Comparison of ENCODE assay signal across 23 cellular contexts in genomic region chr12:82931349-82932116, GRCh38.
DNase-seq lines count a peak whose midpoint lies in the region; ATAC-seq, FAIRE-seq and TF ChIP-seq lines count a peak whose summit lies in the region.
"Had no signal": no experiment of that assay in that cellular context is flagged by ENCODE, and none has a peak within 500 bp of the region (broad histone marks: within the 10 kb centered on the region; RNA-seq: fewer than 3 reads in every experiment).

No MANE protein-coding gene starts in this region.

- TF ChIP-seq CTCF in astrocyte (IDR thresholded peaks at IDR 0.05; ENCODE audit: insufficient read depth, low read depth, low read length) (no peak), foreskin keratinocyte (conservative IDR thresholded peaks at IDR 0.05) (no peak)

- H3K27me3 ChIP-seq in astrocyte (ENCODE audit: insufficient read depth, low read length) (no peaks in the 10 kb centered on the region), foreskin keratinocyte (no peaks in the 10 kb centered on the region), neuronal stem cell (ENCODE audit: control insufficient read depth in 3 of 3, insufficient read depth in 3 of 3, low read depth in 1 of 3, low read length in 3 of 3) (no peaks in the 10 kb centered on the region)
- no peaks in the 10 kb centered on the region for H3K27me3 ChIP-seq in CD8-positive, alpha-beta memory T cell (ENCODE audit: insufficient read depth, low read length, poor library complexity, severe bottlenecking)
- H3K27me3 ChIP-seq: body of pancreas, right atrium auricular region, stomach had no signal

- H4K20me1 ChIP-seq in astrocyte (ENCODE audit: insufficient read depth, low read length) = no peaks in the 10 kb centered on the region

- H3K36me3 ChIP-seq in astrocyte (ENCODE audit: insufficient read depth, low read length) (no peaks in the 10 kb centered on the region), neuronal stem cell (replicated peaks in 1 of 2; ENCODE audit: control insufficient read depth in 2 of 2, insufficient read depth in 2 of 2, low read length in 2 of 2) (peaks cover 0 to 37% of the 10 kb centered on the region in 2 donors)
- no peaks in the 10 kb centered on the region for H3K36me3 ChIP-seq in CD8-positive, alpha-beta memory T cell (ENCODE audit: insufficient read depth, low read length)
- H3K36me3 ChIP-seq: HAP-1, right atrium auricular region, stomach had no signal

- H3K23ac ChIP-seq in neuronal stem cell (ENCODE audit: low read depth, low read length, poor library complexity) = no peak overlapping the region

- H3K18ac ChIP-seq in neuronal stem cell (ENCODE audit: low read length) = no peak overlapping the region

- H3K27ac Mint-ChIP-seq in astrocyte (ENCODE audit: unreplicated experiment) = peak overlapping the region; percentile 83
- H3K27ac Mint-ChIP-seq in CD8-positive, alpha-beta memory T cell = no peak overlapping the region
- H3K27ac Mint-ChIP-seq: activated CD8-positive, alpha-beta memory T cell treated with anti-CD3 and anti-CD28 coated beads, Interleukin-2, amount 10 ng/mL, durations not matched to agents 7 days and 5 days; naive thymus-derived CD8-positive, alpha-beta T cell; T-helper 17 cell had no signal

- H3K9ac ChIP-seq in astrocyte (ENCODE audit: low read length) (no peak overlapping the region), neuronal stem cell (ENCODE audit: low read depth, low read length, poor library complexity) (no peak overlapping the region)

- peaks cover 2% of the 10 kb centered on the region for H3K9me3 Mint-ChIP-seq in astrocyte (ENCODE audit: unreplicated experiment)
- H3K9me3 Mint-ChIP-seq in CD8-positive, alpha-beta memory T cell = no peaks in the 10 kb centered on the region
- H3K9me3 Mint-ChIP-seq: naive thymus-derived CD8-positive, alpha-beta T cell had no signal

- H2AFZ ChIP-seq in astrocyte (ENCODE audit: low read depth, low read length) (peak overlapping the region; percentile 36), neuronal stem cell (ENCODE audit: low read length) (peak overlapping the region; percentile 48)

- H4K91ac ChIP-seq in neuronal stem cell (ENCODE audit: low read depth, low read length, poor library complexity) = no peak overlapping the region

- peak; percentile 82 for ATAC-seq in foreskin keratinocyte
- ATAC-seq: activated CD8-positive, alpha-beta memory T cell treated with anti-CD3 and anti-CD28 coated beads, Interleukin-2, amount 10 ng/mL, durations not matched to agents 7 days and 5 days; body of pancreas; left ventricle myocardium superior; naive thymus-derived CD8-positive, alpha-beta T cell; T-helper 17 cell had no signal

- CTCF ChIA-PET in CD8-positive, alpha-beta memory T cell (lab: Charles Lee) = no interaction called here

- H3K27ac ChIP-seq in astrocyte (ENCODE audit: low read depth, low read length) = no peak overlapping the region
- H3K27ac ChIP-seq in foreskin keratinocyte = no peak overlapping the region
- no peak overlapping the region for H3K27ac ChIP-seq in neuronal stem cell (replicated peaks; ENCODE audit: low read length)
- no peak overlapping the region for H3K27ac ChIP-seq in CD8-positive, alpha-beta memory T cell (ENCODE audit: low read depth, low read length)
- H3K27ac ChIP-seq: body of pancreas, right atrium auricular region, stomach had no signal

- no peaks in the 10 kb centered on the region for H3K79me2 ChIP-seq in astrocyte (ENCODE audit: insufficient read depth, low read length)

- H3K79me1 ChIP-seq in neuronal stem cell (ENCODE audit: low read depth, low read length) = no peaks in the 10 kb centered on the region

- no peak overlapping the region for H3K14ac ChIP-seq in neuronal stem cell (ENCODE audit: low read length)

- H3K4ac ChIP-seq in neuronal stem cell (ENCODE audit: low read length) = no peak overlapping the region

- H2BK5ac ChIP-seq in neuronal stem cell (ENCODE audit: low read length) = no peak overlapping the region

- H3K27me3 Mint-ChIP-seq in astrocyte (ENCODE audit: low read depth, unreplicated experiment) = no peaks in the 10 kb centered on the region
- H3K27me3 Mint-ChIP-seq in CD8-positive, alpha-beta memory T cell = no peaks in the 10 kb centered on the region
- H3K27me3 Mint-ChIP-seq: activated CD8-positive, alpha-beta memory T cell treated with anti-CD3 and anti-CD28 coated beads, Interleukin-2, amount 10 ng/mL, durations not matched to agents 7 days and 5 days; naive thymus-derived CD8-positive, alpha-beta T cell; T-helper 17 cell had no signal

- H3K36me3 Mint-ChIP-seq in astrocyte (ENCODE audit: low read depth, unreplicated experiment) = no peaks in the 10 kb centered on the region
- peaks cover 3 to 23% (median 5%) of the 10 kb centered on the region in 3 donors for H3K36me3 Mint-ChIP-seq in CD8-positive, alpha-beta memory T cell
- H3K36me3 Mint-ChIP-seq: naive thymus-derived CD8-positive, alpha-beta T cell had no signal

- no peak overlapping the region for H2BK15ac ChIP-seq in neuronal stem cell (ENCODE audit: low read length)

- no CpG with 5 or more reads among the region's 5 CpGs for WGBS in neuronal stem cell (ENCODE audit: extremely low coverage in 2 of 2, insufficient read length in 2 of 2, insufficient replicate concordance in 1 of 2), 2 donors

- no peak overlapping the region for H4K8ac ChIP-seq in neuronal stem cell (ENCODE audit: low read depth, low read length)

- H3K4me2 ChIP-seq in astrocyte (ENCODE audit: low read length) = no peak overlapping the region
- no peak overlapping the region for H3K4me2 ChIP-seq in neuronal stem cell (ENCODE audit: insufficient read depth, low read length, poor library complexity, severe bottlenecking)

- no peak overlapping the region for H2BK12ac ChIP-seq in neuronal stem cell (ENCODE audit: low read length)

- DNase-seq in H54 (ENCODE audit: insufficient read length, low spot score) (no peak), astrocyte (ENCODE audit: low read depth) (no peak), foreskin keratinocyte (peak in 1 of 2 donors; percentile 37), neuronal stem cell (ENCODE audit: low spot score) (peak; percentile 6), GM19240 (ENCODE audit: insufficient read length, low spot score) (no peak), AG20443 (ENCODE audit: low spot score) (no peak), NCI-H2107 treated with DMSO at 0.1 percent for 48 hours (lab: John Stamatoyannopoulos, UW; ENCODE audit: unreplicated experiment) (no peak)
- no peak for DNase-seq in CD8-positive, alpha-beta memory T cell
- DNase-seq: activated CD4-positive, alpha-beta T cell treated with anti-CD3 and anti-CD28 coated beads for 1 hour; activated CD8-positive, alpha-beta memory T cell treated with anti-CD3 and anti-CD28 coated beads, Interleukin-2, amount 10 ng/mL, durations not matched to agents 7 days and 5 days; activated gamma-delta T cell treated with Interleukin-2 at 50 U/mL for 16 hours; body of pancreas; Calu3; left ventricle myocardium superior; naive thymus-derived CD8-positive, alpha-beta T cell; NCI-H1694 treated with DMSO at 0.1 percent for 48 hours; NCI-H446 treated with DMSO at 0.1 percent for 48 hours; Right ventricle myocardium superior; stomach; T-helper 17 cell had no signal

- H3K4me3 Mint-ChIP-seq in astrocyte (ENCODE audit: unreplicated experiment) = no peak overlapping the region
- H3K4me3 Mint-ChIP-seq in CD8-positive, alpha-beta memory T cell = no peak overlapping the region
- H3K4me3 Mint-ChIP-seq: activated CD8-positive, alpha-beta memory T cell treated with anti-CD3 and anti-CD28 coated beads, Interleukin-2, amount 10 ng/mL, durations not matched to agents 7 days and 5 days; naive thymus-derived CD8-positive, alpha-beta T cell; T-helper 17 cell had no signal

- H3K4me3 ChIP-seq in astrocyte (ENCODE audit: insufficient read depth, low read depth, low read length) = no peak overlapping the region
- H3K4me3 ChIP-seq in neuronal stem cell (ENCODE audit: low read length in 2 of 2) = no peak overlapping the region
- H3K4me3 ChIP-seq in CD8-positive, alpha-beta memory T cell (ENCODE audit: low read length) = no peak overlapping the region
- H3K4me3 ChIP-seq: body of pancreas, HAP-1, right atrium auricular region, stomach had no signal

- FAIRE-seq in H54 (lab: Jason Lieb, UNC) = peak; percentile 41
- no peak for FAIRE-seq in astrocyte (lab: Jason Lieb, UNC)
- FAIRE-seq: GM12891 had no signal

- no peaks in the 10 kb centered on the region for H3K9me3 ChIP-seq in astrocyte (ENCODE audit: insufficient read depth, low read depth, low read length)
- no peaks in the 10 kb centered on the region for H3K9me3 ChIP-seq in neuronal stem cell (replicated peaks in 1 of 2; ENCODE audit: control insufficient read depth in 2 of 2, insufficient read depth in 1 of 2, low read depth in 1 of 2, low read length in 2 of 2)
- no peaks in the 10 kb centered on the region for H3K9me3 ChIP-seq in CD8-positive, alpha-beta memory T cell (ENCODE audit: low read length)
- H3K9me3 ChIP-seq: body of pancreas, HAP-1, right atrium auricular region, stomach had no signal

- H2AK5ac ChIP-seq in neuronal stem cell (ENCODE audit: low read depth, low read length) = no peak overlapping the region

- peaks cover 5% of the 10 kb centered on the region for H3K4me1 Mint-ChIP-seq in astrocyte (ENCODE audit: low read depth, unreplicated experiment)
- no peaks in the 10 kb centered on the region for H3K4me1 Mint-ChIP-seq in CD8-positive, alpha-beta memory T cell
- H3K4me1 Mint-ChIP-seq: activated CD8-positive, alpha-beta memory T cell treated with anti-CD3 and anti-CD28 coated beads, Interleukin-2, amount 10 ng/mL, durations not matched to agents 7 days and 5 days; naive thymus-derived CD8-positive, alpha-beta T cell; T-helper 17 cell had no signal

- no peak for TF ChIP-seq POLR2A in H54 (IDR thresholded peaks at IDR 0.05; ENCODE audit: low read depth, low read length)

- H3K4me1 ChIP-seq in astrocyte (ENCODE audit: insufficient read depth, low read length) (no peaks in the 10 kb centered on the region), foreskin keratinocyte (peaks cover 4% of the 10 kb centered on the region), neuronal stem cell (ENCODE audit: control insufficient read depth in 2 of 2, insufficient read depth in 1 of 2, low read depth in 1 of 2, low read length in 2 of 2) (no peaks in the 10 kb centered on the region)
- H3K4me1 ChIP-seq in CD8-positive, alpha-beta memory T cell (ENCODE audit: insufficient read depth, low read length) = no peaks in the 10 kb centered on the region
- H3K4me1 ChIP-seq: body of pancreas, right atrium auricular region, stomach had no signal

- POLR2A ChIA-PET in CD8-positive, alpha-beta memory T cell (lab: Charles Lee) = no interaction called here

- no peak overlapping the region for H2BK120ac ChIP-seq in neuronal stem cell (ENCODE audit: low read depth, low read length)
